In the genomic region with DNA sequence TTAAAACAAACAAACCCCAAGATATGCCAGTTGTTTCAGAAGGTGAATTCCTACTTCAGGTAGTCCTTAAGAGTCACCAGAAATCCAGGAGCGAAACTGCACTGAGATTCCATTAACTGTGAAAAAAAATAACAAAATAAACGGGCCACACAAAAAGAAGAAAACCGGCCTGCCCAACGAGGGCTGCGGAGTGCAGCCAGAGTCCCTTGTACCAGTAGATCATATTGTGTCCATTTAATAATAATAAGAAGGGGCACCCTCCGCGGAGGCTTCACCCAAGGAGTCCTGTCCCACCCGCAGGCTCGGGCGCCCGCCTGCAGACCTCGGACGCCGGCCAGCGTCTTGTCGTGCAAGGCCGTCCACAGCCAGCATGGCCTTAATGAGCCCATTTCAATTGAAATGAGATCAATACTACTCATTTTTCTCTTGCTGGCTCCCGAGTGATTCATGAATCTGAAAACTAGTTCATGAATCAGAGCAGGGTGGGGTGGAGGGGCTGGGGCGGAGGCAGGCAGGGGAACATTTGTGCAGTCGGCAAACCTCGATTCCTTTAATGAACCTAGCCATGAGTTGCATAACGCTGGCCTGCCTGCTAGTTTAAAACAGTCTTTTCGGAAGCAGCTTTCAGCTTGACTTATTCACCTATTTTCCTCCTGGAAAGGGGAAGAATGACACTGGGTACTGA, we compare ENCODE assay signal across 8 cellular contexts.
A peak's percentile ranks its signal among the peaks of the same experiment; 100 is the strongest.
DNase-seq lines count a peak whose midpoint lies in the region; ATAC-seq and TF ChIP-seq lines count a peak whose summit lies in the region.

No MANE protein-coding gene starts in this region.

- peak overlapping the region; percentile 88 for H3K4me2 ChIP-seq in mammary epithelial cell (ENCODE audit: insufficient read depth, low read depth, low read length)

- H3K27me3 ChIP-seq in WERI-Rb-1 (ENCODE audit: insufficient read depth, low read depth, severe bottlenecking) (no peaks in the 10 kb centered on the region), mammary epithelial cell (ENCODE audit: insufficient read depth, low read length) (no peaks in the 10 kb centered on the region), left lung (no peaks in the 10 kb centered on the region)

- H3K79me2 ChIP-seq in mammary epithelial cell (ENCODE audit: insufficient read depth, low read length) = no peaks in the 10 kb centered on the region

- DNase-seq in AG04449 (ENCODE audit: low read depth, low spot score) (peak; percentile 69), WERI-Rb-1 (no peak), mammary epithelial cell (peak; percentile 94), left lung (peak in 1 of 2 donors; percentile 69)
- DNase-seq in stimulated activated CD4-positive, alpha-beta T cell treated with anti-CD3 and anti-CD28 coated beads, Interleukin-1b, Interleukin-23, amount 100 ng/mL, for 4 hours (ENCODE audit: low read depth in 2 of 2) = peak; percentile 56 to 68

- TF ChIP-seq CTCF in AG04449 (IDR thresholded peaks at IDR 0.05; ENCODE audit: insufficient read depth, low read length, missing control alignments) (no peak), WERI-Rb-1 (IDR thresholded peaks at IDR 0.05; ENCODE audit: low read depth, low read length) (no peak), mammary epithelial cell (conservative IDR thresholded peaks at IDR 0.05 in 1 of 2, IDR thresholded peaks at IDR 0.05 in 1 of 2; ENCODE audit: extremely low read depth in 1 of 2, insufficient read depth in 1 of 2, low read depth in 1 of 2, low read length in 2 of 2) (no peak), left lung (IDR thresholded peaks at IDR 0.05) (no peak)

- in situ Hi-C loops in mammary epithelial cell (cut with MboI; ENCODE audit: low sequenced_read_pairs in 2 of 2) = loop anchor here (5.0 to 10.0 kb wide), 7 partner anchors 66 to 362 kb away; a partner anchor contains a TSS

- H3K9me3 ChIP-seq in KOPT-K1 (ENCODE audit: insufficient read depth, low read length, poor library complexity, severe bottlenecking) (no peaks in the 10 kb centered on the region), WERI-Rb-1 (ENCODE audit: severe bottlenecking) (no peaks in the 10 kb centered on the region), mammary epithelial cell (replicated peaks; ENCODE audit: insufficient read depth, low read length) (no peaks in the 10 kb centered on the region), left lung (no peaks in the 10 kb centered on the region)

- CTCF ChIA-PET in AG04449 (lab: Yijun Ruan, JAX) = interaction anchor here (0.7 to 2.1 kb wide), 11 partner anchors 94 to 370 kb away, joined by 3 to 8 read pairs (median 4); no protein-coding TSS in a partner anchor
- CTCF ChIA-PET in mammary epithelial cell (lab: Charles Lee; ENCODE audit: low non-redundant PET) = interaction anchor here (1.2 kb wide), 1 partner anchor 361 kb away, joined by 7 read pairs; no protein-coding TSS in a partner anchor

- dilution Hi-C loops in mammary epithelial cell (cut with HindIII; ENCODE audit: low sequenced_read_pairs) = loop anchor here (5.0 kb wide), 1 partner anchor 66 kb away; no protein-coding TSS in a partner anchor

- H3K9ac ChIP-seq in mammary epithelial cell (ENCODE audit: insufficient read depth, low read length) = peak overlapping the region; percentile 96

- BruUV-seq in mammary epithelial cell (replicated peaks; lab: Mats Ljungman, UMichigan) = TSS peak; percentile 60

- no peaks in the 10 kb centered on the region for H4K20me1 ChIP-seq in mammary epithelial cell (ENCODE audit: insufficient read depth, low read length)

- 2% methylated on average over 23 of the region's 23 CpGs for WGBS in mammary epithelial cell (ENCODE audit: low coverage, missing lambda C conversion rate)

- ATAC-seq in left lung (peak; percentile 36), GM19452 (IDR thresholded peaks at IDR 0.05; ENCODE audit: unreplicated experiment) (no peak), GM19397 (IDR thresholded peaks at IDR 0.05; ENCODE audit: unreplicated experiment) (no peak)

- H2AFZ ChIP-seq in mammary epithelial cell (ENCODE audit: low read depth, low read length) = peak overlapping the region; percentile 69

- H3K36me3 ChIP-seq in KOPT-K1 (ENCODE audit: insufficient read depth, low read length) (no peaks in the 10 kb centered on the region), WERI-Rb-1 (no peaks in the 10 kb centered on the region), mammary epithelial cell (ENCODE audit: insufficient read depth, low read length) (no peaks in the 10 kb centered on the region), left lung (no peaks in the 10 kb centered on the region)

- intact Hi-C loops in mammary epithelial cell (cut with micrococcal nuclease) = loop anchor here (1.0 to 5.0 kb wide), 10 partner anchors 39 to 360 kb away; no protein-coding TSS in a partner anchor
- intact Hi-C loops in left lung (cut with DNase I) = loop anchor here in 1 of 2 donors (5.0 to 10.0 kb wide), 5 partner anchors 111 to 354 kb away; a partner anchor contains a TSS

- H3K4me3 ChIP-seq in AG04449 (ENCODE audit: low read depth, low read length) (peak overlapping the region; percentile 23), WERI-Rb-1 (ENCODE audit: low read depth, low read length) (no peak overlapping the region), mammary epithelial cell (replicated peaks in 1 of 3; ENCODE audit: insufficient read depth in 1 of 3, low read depth in 2 of 3, low read length in 3 of 3) (peak overlapping the region; percentile 12 to 29 (median 19)), left lung (no peak overlapping the region)

- POLR2A ChIA-PET in AG04449 (lab: Yijun Ruan, JAX) = interaction anchor here (0.7 to 4.6 kb wide), 23 partner anchors 23 to 344 kb away, joined by 3 to 95 read pairs (median 6); a partner anchor contains a TSS

- peaks cover 67% of the 10 kb centered on the region for H3K4me1 ChIP-seq in mammary epithelial cell (ENCODE audit: insufficient read depth, low read length)
- H3K4me1 ChIP-seq in left lung = peaks cover 67 to 96% of the 10 kb centered on the region in 2 donors

- peak overlapping the region; percentile 99 for H3K27ac ChIP-seq in KOPT-K1 (ENCODE audit: low read depth, low read length, poor library complexity, severe bottlenecking)
- peak overlapping the region; percentile 96 for H3K27ac ChIP-seq in WERI-Rb-1
- H3K27ac ChIP-seq in mammary epithelial cell (ENCODE audit: insufficient read depth, low read depth, low read length) = peak overlapping the region; percentile 93
- peak overlapping the region; percentile 97 to 99 for H3K27ac ChIP-seq in left lung

Comparison
In these comparisons a context has a peak if more than half of its experiments do, and no peak if none do; other contexts are left out.
1. H3K4me3 ChIP-seq: peak in AG04449 (single experiment) and mammary epithelial cell (3 of 3); none in WERI-Rb-1 (single experiment) and left lung (0 of 2).
2. Peak in every context shown above with its lines, with median percentiles within 50 percentile points of each other: H3K27ac ChIP-seq.